ENCODE assay signal across 17 cellular contexts in the genomic region with DNA sequence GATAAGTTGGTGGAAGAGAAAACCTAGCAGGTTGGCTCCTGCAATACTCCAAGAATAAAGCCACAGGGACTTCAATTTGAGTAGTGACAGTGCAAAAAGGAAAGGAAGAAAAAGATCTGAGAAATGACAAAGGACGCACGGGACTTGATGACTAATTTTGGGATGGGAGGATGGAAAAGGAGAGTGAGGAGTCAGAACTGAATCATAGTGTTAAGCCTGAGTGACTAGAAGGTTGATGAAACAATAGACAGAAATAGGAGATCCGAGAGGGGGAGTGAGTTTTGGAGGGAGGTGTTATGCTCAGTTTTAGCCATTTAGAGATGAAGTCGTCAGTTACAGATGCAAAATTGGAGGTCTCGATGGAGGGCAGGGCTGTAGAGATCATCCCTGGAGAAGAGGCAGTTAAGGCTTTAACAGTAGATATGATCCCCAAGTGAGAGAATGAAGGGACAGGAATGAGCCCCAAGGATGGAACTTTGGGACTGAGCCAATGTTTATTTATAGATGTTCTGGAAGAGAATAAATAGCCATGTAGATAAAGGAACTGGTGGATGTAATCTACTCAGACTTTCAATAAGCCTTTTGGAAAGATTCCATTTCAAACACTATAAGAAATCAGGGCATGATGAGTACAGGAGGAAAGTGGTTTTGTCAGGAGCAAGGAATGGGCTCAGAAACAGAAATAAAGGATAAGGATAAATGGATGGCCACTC.
A peak's percentile ranks its signal among the peaks of the same experiment; 100 is the strongest.
DNase-seq lines count a peak whose midpoint lies in the region; ATAC-seq and TF ChIP-seq lines count a peak whose summit lies in the region.
"Had no signal": no experiment of that assay in that cellular context is flagged by ENCODE, and none has a peak within 500 bp of the region (broad histone marks: within the 10 kb centered on the region; RNA-seq: fewer than 3 reads in every experiment).

No MANE protein-coding gene starts in this region.

- H3K27me3 ChIP-seq in breast epithelium (no peaks in the 10 kb centered on the region), heart left ventricle (peaks cover 0 to 12% (median 0%) of the 10 kb centered on the region in 9 donors)

- TF ChIP-seq POLR2A in breast epithelium (IDR thresholded peaks at IDR 0.05), result no peak
- TF ChIP-seq POLR2A in heart left ventricle (IDR thresholded peaks at IDR 0.05), result no peak

- POLR2A ChIA-PET in MCF 10A (lab: Yijun Ruan, JAX), result interaction anchor here (1.2 kb wide), 1 partner anchor 14 kb away, joined by 3 read pairs; no protein-coding TSS in a partner anchor

- H3K4me3 Mint-ChIP-seq in MCF 10A (ENCODE audit: unreplicated experiment), result no peak overlapping the region
- H3K4me3 Mint-ChIP-seq: activated B cell treated with CpG ODN at 0.5 μM for 24 hours; central memory CD8-positive, alpha-beta T cell; memory B cell; stimulated activated naive CD8-positive, alpha-beta T cell treated with anti-CD3 and anti-CD28 coated beads, Interleukin-15, Interleukin-2, amounts not matched to agents 100 ng/mL and 50 ng/mL, for 24 hours had no signal

- H3K4me3 ChIP-seq in breast epithelium, result no peak overlapping the region
- no peak overlapping the region for H3K4me3 ChIP-seq in astrocyte of the spinal cord (ENCODE audit: low read depth, low read length)
- H3K4me3 ChIP-seq in heart left ventricle, result no peak overlapping the region
- H3K4me3 ChIP-seq: A549, spleen had no signal

- H3K27ac ChIP-seq in breast epithelium, result no peak overlapping the region
- H3K27ac ChIP-seq in heart left ventricle, result peak overlapping the region; percentile 22 to 85 (median 68)
- H3K27ac ChIP-seq: A549, spleen had no signal

- no peaks in the 10 kb centered on the region for H3K36me3 ChIP-seq in breast epithelium
- no peaks in the 10 kb centered on the region for H3K36me3 ChIP-seq in heart left ventricle
- H3K36me3 ChIP-seq: spleen had no signal

- CTCF ChIA-PET in MCF 10A (lab: Yijun Ruan, JAX), result no interaction called here

- peak; percentile 76 to 92 (median 86) for ATAC-seq in heart left ventricle
- ATAC-seq in GM18502 (IDR thresholded peaks at IDR 0.05; ENCODE audit: poor library complexity, unreplicated experiment), result no peak
- ATAC-seq: A549 had no signal

- peak; percentile 57 for DNase-seq in MCF 10A (ENCODE audit: unreplicated experiment)
- no peak for DNase-seq in breast epithelium (ENCODE audit: low spot score in 2 of 2)
- peak; percentile 2 for DNase-seq in astrocyte of the spinal cord (ENCODE audit: low read depth, low spot score)
- no peak for DNase-seq in heart left ventricle
- peak; percentile 67 for DNase-seq in stromal cell of bone marrow (ENCODE audit: low read depth)
- DNase-seq in activated effector memory CD4-positive, alpha-beta T cell treated with Interleukin-2 at 50 U/mL for 16 hours, result no peak
- DNase-seq in inferior parietal cortex (ENCODE audit: extremely low spot score), result no peak
- DNase-seq: activated B cell treated with CpG ODN at 0.5 μM for 24 hours; activated naive CD4-positive, alpha-beta T cell; GOT3; NCI-H345; spleen had no signal

- H3K4me1 ChIP-seq in breast epithelium (no peaks in the 10 kb centered on the region), heart left ventricle (peaks cover 0 to 18% (median 2%) of the 10 kb centered on the region in 12 donors)
- H3K4me1 ChIP-seq: A549, spleen had no signal

- H3K27me3 Mint-ChIP-seq in MCF 10A (ENCODE audit: insufficient read depth, unreplicated experiment), result peaks cover 67% of the 10 kb centered on the region

- TF ChIP-seq CTCF in MCF 10A (IDR thresholded peaks at IDR 0.05; ENCODE audit: unreplicated experiment) (no peak), breast epithelium (IDR thresholded peaks at IDR 0.05) (no peak), astrocyte of the spinal cord (IDR thresholded peaks at IDR 0.05; ENCODE audit: low read depth, low read length) (no peak), heart left ventricle (IDR thresholded peaks at IDR 0.05) (no peak)

- no TSS peak for BruUV-seq in MCF 10A (replicated peaks; lab: Mats Ljungman, UMichigan)

- in situ Hi-C loops in astrocyte of the spinal cord (cut with HindIII; ENCODE audit: low sequenced_read_pairs), result no loop called here

- H3K9me3 ChIP-seq in breast epithelium (no peaks in the 10 kb centered on the region), heart left ventricle (no peaks in the 10 kb centered on the region)
- H3K9me3 ChIP-seq: A549 had no signal

- H3K9me3 Mint-ChIP-seq in MCF 10A (ENCODE audit: unreplicated experiment), result no peaks in the 10 kb centered on the region
- H3K9me3 Mint-ChIP-seq: activated B cell treated with CpG ODN at 0.5 μM for 24 hours; central memory CD8-positive, alpha-beta T cell had no signal

- H3K4me1 Mint-ChIP-seq in MCF 10A (ENCODE audit: insufficient read depth, unreplicated experiment), result peaks cover 8% of the 10 kb centered on the region
- H3K4me1 Mint-ChIP-seq: activated B cell treated with CpG ODN at 0.5 μM for 24 hours; central memory CD8-positive, alpha-beta T cell; memory B cell had no signal

- no peak overlapping the region for H3K27ac Mint-ChIP-seq in MCF 10A (ENCODE audit: low read depth, unreplicated experiment)
- H3K27ac Mint-ChIP-seq: activated B cell treated with CpG ODN at 0.5 μM for 24 hours; memory B cell; stimulated activated naive CD8-positive, alpha-beta T cell treated with anti-CD3 and anti-CD28 coated beads, Interleukin-15, Interleukin-2, amounts not matched to agents 100 ng/mL and 50 ng/mL, for 24 hours had no signal

- intact Hi-C loops in MCF 10A (cut with micrococcal nuclease), result no loop called here
- intact Hi-C loops in breast epithelium (cut with DNase I; ENCODE audit: low total_unique reads), result no loop called here
- intact Hi-C loops in heart left ventricle (cut with DNase I), result no loop called here

- WGBS in heart left ventricle, 4 donors, result 25 to 31% (median 28%) methylated on average over 5 of the region's 5 CpGs

- no peaks in the 10 kb centered on the region for H3K36me3 Mint-ChIP-seq in MCF 10A (ENCODE audit: insufficient read depth, unreplicated experiment)
- H3K36me3 Mint-ChIP-seq: memory B cell had no signal

Comparison
In these comparisons a context has a peak if more than half of its experiments do, and no peak if none do; other contexts are left out.
1. DNase-seq: peak in MCF 10A (single experiment), astrocyte of the spinal cord (single experiment) and stromal cell of bone marrow (single experiment); none in breast epithelium (0 of 2), heart left ventricle (0 of 5), activated effector memory CD4-positive, alpha-beta T cell treated with Interleukin-2 at 50 U/mL for 16 hours (single experiment) and inferior parietal cortex (single experiment).
2. H3K27ac ChIP-seq: peak in heart left ventricle (12 of 12); none in breast epithelium (0 of 2).